In genomic region chr17:82445542-82445941, GRCh38 we compare ENCODE assay signal across 25 cellular contexts. TPM values are rescaled to one million over a fixed set of nuclear protein-coding genes. Genes with fewer than 3 reads are reported as not detected.
DNase-seq lines count a peak whose midpoint lies in the region; ATAC-seq and TF ChIP-seq lines count a peak whose summit lies in the region.
"Had no signal": no experiment of that assay in that cellular context is flagged by ENCODE, and none has a peak within 500 bp of the region (broad histone marks: within the 10 kb centered on the region; RNA-seq: fewer than 3 reads in every experiment).

No MANE protein-coding gene starts in this region.

- H3K4me3 ChIP-seq in breast epithelium: peak overlapping the region in 1 of 3 donors; percentile 30
- no peak overlapping the region for H3K4me3 ChIP-seq in lower lobe of right lung
- no peak overlapping the region for H3K4me3 ChIP-seq in upper lobe of right lung
- no peak overlapping the region for H3K4me3 ChIP-seq in CD8-positive, alpha-beta memory T cell (ENCODE audit: low read length)
- H3K4me3 ChIP-seq: GM23338, heart left ventricle, thoracic aorta had no signal

- H3K4me3 Mint-ChIP-seq in MCF 10A (ENCODE audit: unreplicated experiment): no peak overlapping the region
- no peak overlapping the region for H3K4me3 Mint-ChIP-seq in activated T-helper 17 cell treated with anti-CD3 and anti-CD28 coated beads, Interleukin-2, amount 50 U/mL, for 72 hours
- no peak overlapping the region for H3K4me3 Mint-ChIP-seq in CD8-positive, alpha-beta memory T cell
- H3K4me3 Mint-ChIP-seq: effector memory CD8-positive, alpha-beta T cell; GM23338 had no signal

- no peaks in the 10 kb centered on the region for H3K4me1 Mint-ChIP-seq in MCF 10A (ENCODE audit: insufficient read depth, unreplicated experiment)
- H3K4me1 Mint-ChIP-seq in activated T-helper 17 cell treated with anti-CD3 and anti-CD28 coated beads, Interleukin-2, amount 50 U/mL, for 72 hours: no peaks in the 10 kb centered on the region
- peaks cover 15 to 38% (median 15%) of the 10 kb centered on the region in 3 donors for H3K4me1 Mint-ChIP-seq in CD8-positive, alpha-beta memory T cell

- BruUV-seq in MCF 10A (replicated peaks; lab: Mats Ljungman, UMichigan): no TSS peak

- POLR2A ChIA-PET in MCF 10A (lab: Yijun Ruan, JAX): no interaction called here
- POLR2A ChIA-PET in CD8-positive, alpha-beta memory T cell (lab: Charles Lee): no interaction called here

- CTCF ChIA-PET in MCF 10A (lab: Yijun Ruan, JAX): no interaction called here
- CTCF ChIA-PET in CD8-positive, alpha-beta memory T cell (lab: Charles Lee): no interaction called here

- H3K9me3 ChIP-seq in breast epithelium (no peaks in the 10 kb centered on the region), lower lobe of right lung (no peaks in the 10 kb centered on the region), upper lobe of right lung (no peaks in the 10 kb centered on the region)
- H3K9me3 ChIP-seq in CD8-positive, alpha-beta memory T cell (ENCODE audit: low read length): no peaks in the 10 kb centered on the region
- H3K9me3 ChIP-seq: heart left ventricle, thoracic aorta had no signal

- TF ChIP-seq POLR2A in breast epithelium (IDR thresholded peaks at IDR 0.05): no peak

- peaks cover 25% of the 10 kb centered on the region for H3K36me3 Mint-ChIP-seq in MCF 10A (ENCODE audit: insufficient read depth, unreplicated experiment)
- peaks cover 54% of the 10 kb centered on the region for H3K36me3 Mint-ChIP-seq in activated T-helper 17 cell treated with anti-CD3 and anti-CD28 coated beads, Interleukin-2, amount 50 U/mL, for 72 hours (ENCODE audit: low read depth)
- H3K36me3 Mint-ChIP-seq in CD8-positive, alpha-beta memory T cell: peaks cover 0 to 56% (median 0%) of the 10 kb centered on the region in 3 donors

- H3K27ac ChIP-seq in breast epithelium: peak overlapping the region; percentile 70 to 78
- peak overlapping the region; percentile 43 for H3K27ac ChIP-seq in lower lobe of right lung
- peak overlapping the region; percentile 65 for H3K27ac ChIP-seq in upper lobe of right lung
- H3K27ac ChIP-seq in CD8-positive, alpha-beta memory T cell (ENCODE audit: low read depth, low read length): no peak overlapping the region
- H3K27ac ChIP-seq: heart left ventricle, VCaP had no signal

- no peak for ATAC-seq in activated T-helper 17 cell treated with anti-CD3 and anti-CD28 coated beads, Interleukin-2, amount 50 U/mL, for 72 hours (replicated peaks)
- no peak for ATAC-seq in lower lobe of right lung
- ATAC-seq in upper lobe of right lung: no peak
- no peak for ATAC-seq in HG03175 (IDR thresholded peaks at IDR 0.05; ENCODE audit: unreplicated experiment)
- ATAC-seq: effector memory CD8-positive, alpha-beta T cell; GM23338; heart left ventricle; naive thymus-derived CD8-positive, alpha-beta T cell; Right ventricle myocardium inferior had no signal

- H3K27ac Mint-ChIP-seq in MCF 10A (ENCODE audit: low read depth, unreplicated experiment): no peak overlapping the region
- peak overlapping the region; percentile 33 for H3K27ac Mint-ChIP-seq in activated T-helper 17 cell treated with anti-CD3 and anti-CD28 coated beads, Interleukin-2, amount 50 U/mL, for 72 hours
- peak overlapping the region in 1 of 8 donors; percentile 79 for H3K27ac Mint-ChIP-seq in CD8-positive, alpha-beta memory T cell
- H3K27ac Mint-ChIP-seq: effector memory CD8-positive, alpha-beta T cell; GM23338; progenitor cell of endocrine pancreas had no signal

- H3K27me3 ChIP-seq in breast epithelium (no peaks in the 10 kb centered on the region), lower lobe of right lung (ENCODE audit: low read depth) (no peaks in the 10 kb centered on the region), upper lobe of right lung (no peaks in the 10 kb centered on the region)
- no peaks in the 10 kb centered on the region for H3K27me3 ChIP-seq in CD8-positive, alpha-beta memory T cell (ENCODE audit: insufficient read depth, low read length, poor library complexity, severe bottlenecking)
- H3K27me3 ChIP-seq: heart left ventricle had no signal

- intact Hi-C loops in breast epithelium (cut with DNase I; ENCODE audit: low total_unique reads): no loop called here
- intact Hi-C loops in MCF 10A (cut with micrococcal nuclease): no loop called here
- intact Hi-C loops in lower lobe of right lung (cut with DNase I): no loop called here
- intact Hi-C loops in upper lobe of right lung (cut with DNase I): no loop called here

- H3K4me1 ChIP-seq in breast epithelium: peaks cover 14 to 25% of the 10 kb centered on the region in 2 donors
- peaks cover 38% of the 10 kb centered on the region for H3K4me1 ChIP-seq in lower lobe of right lung
- peaks cover 31% of the 10 kb centered on the region for H3K4me1 ChIP-seq in upper lobe of right lung
- H3K4me1 ChIP-seq in CD8-positive, alpha-beta memory T cell (ENCODE audit: insufficient read depth, low read length): peaks cover 14% of the 10 kb centered on the region

- TF ChIP-seq CTCF in breast epithelium (IDR thresholded peaks at IDR 0.05) (no peak), MCF 10A (IDR thresholded peaks at IDR 0.05; ENCODE audit: unreplicated experiment) (no peak), lower lobe of right lung (IDR thresholded peaks at IDR 0.05) (no peak), upper lobe of right lung (IDR thresholded peaks at IDR 0.05) (no peak)

- no peaks in the 10 kb centered on the region for H3K36me3 ChIP-seq in breast epithelium
- H3K36me3 ChIP-seq in lower lobe of right lung: peaks cover 53% of the 10 kb centered on the region
- H3K36me3 ChIP-seq in upper lobe of right lung: peaks cover 26% of the 10 kb centered on the region
- peaks cover 13% of the 10 kb centered on the region for H3K36me3 ChIP-seq in CD8-positive, alpha-beta memory T cell (ENCODE audit: insufficient read depth, low read length)

- H3K27me3 Mint-ChIP-seq in MCF 10A (ENCODE audit: insufficient read depth, unreplicated experiment): no peaks in the 10 kb centered on the region
- H3K27me3 Mint-ChIP-seq in activated T-helper 17 cell treated with anti-CD3 and anti-CD28 coated beads, Interleukin-2, amount 50 U/mL, for 72 hours: no peaks in the 10 kb centered on the region
- H3K27me3 Mint-ChIP-seq in CD8-positive, alpha-beta memory T cell: no peaks in the 10 kb centered on the region
- H3K27me3 Mint-ChIP-seq: effector memory CD8-positive, alpha-beta T cell; naive thymus-derived CD8-positive, alpha-beta T cell; progenitor cell of endocrine pancreas had no signal

- DNase-seq in breast epithelium (ENCODE audit: low spot score in 2 of 2) (no peak), MCF 10A (ENCODE audit: unreplicated experiment) (no peak), lower lobe of right lung (no peak), upper lobe of right lung (no peak), HCEC 1CT (no peak)
- DNase-seq in CD8-positive, alpha-beta memory T cell: no peak
- DNase-seq: activated gamma-delta T cell treated with Interleukin-2 at 50 U/mL for 16 hours; cerebellar nuclear complex; effector memory CD8-positive, alpha-beta T cell; heart left ventricle; IMR-90; mammary epithelial cell; MV-4-11; naive thymus-derived CD8-positive, alpha-beta T cell; NCI-H2029; NCI-H510A; small intestine; stimulated activated CD8-positive, alpha-beta memory T cell treated with anti-CD3 and anti-CD28 coated beads, Interleukin-4, amount 100 ng/mL, for 48 hours had no signal

- no peaks in the 10 kb centered on the region for H3K9me3 Mint-ChIP-seq in MCF 10A (ENCODE audit: unreplicated experiment)
- no peaks in the 10 kb centered on the region for H3K9me3 Mint-ChIP-seq in activated T-helper 17 cell treated with anti-CD3 and anti-CD28 coated beads, Interleukin-2, amount 50 U/mL, for 72 hours
- no peaks in the 10 kb centered on the region for H3K9me3 Mint-ChIP-seq in CD8-positive, alpha-beta memory T cell
- H3K9me3 Mint-ChIP-seq: effector memory CD8-positive, alpha-beta T cell; GM23338; naive thymus-derived CD8-positive, alpha-beta T cell had no signal

RNA-seq across cellular contexts. Expression of gene CYBC1, which starts 5.0 kb away (rescaled TPM):
- 10 to 100 TPM; 54.7 to 71.4 (median 61.9) TPM for total RNA-seq in breast epithelium
- total RNA-seq in MCF 10A (2022): 38.0 and 45.4 TPM in 2 replicates
- total RNA-seq in activated T-helper 17 cell treated with anti-CD3 and anti-CD28 coated beads, Interleukin-2, amount 50 U/mL, for 72 hours: 100 to 1,000 TPM; 297 to 323 TPM
- total RNA-seq in lower lobe of right lung: 132 TPM
- 120 TPM for total RNA-seq in upper lobe of right lung
- 100 to 1,000 TPM; 184 to 189 TPM for total RNA-seq in CD8-positive, alpha-beta memory T cell
- polyA plus RNA-seq in CD8-positive, alpha-beta memory T cell: 175 TPM

RNA-seq across cellular contexts. Expression of gene NARF, which starts 13.0 kb away (rescaled TPM):
- 10 to 100 TPM; 31.9 to 59.5 (median 44.9) TPM for total RNA-seq in breast epithelium
- 20.6 TPM in 2 replicates for total RNA-seq in MCF 10A (2022)
- total RNA-seq in activated T-helper 17 cell treated with anti-CD3 and anti-CD28 coated beads, Interleukin-2, amount 50 U/mL, for 72 hours: 100 to 1,000 TPM; 164 to 194 TPM
- 54.9 TPM for total RNA-seq in lower lobe of right lung
- total RNA-seq in upper lobe of right lung: 54.1 TPM
- 10 to 100 TPM; 62.2 to 63.0 TPM for total RNA-seq in CD8-positive, alpha-beta memory T cell
- polyA plus RNA-seq in CD8-positive, alpha-beta memory T cell: 95.3 TPM

RNA-seq across cellular contexts. Expression of gene OGFOD3, which starts 27.2 kb away (rescaled TPM):
- total RNA-seq in breast epithelium (10 to 100 TPM; 26.3 to 32.8 (median 28.5) TPM), MCF 10A (2022) (16.5 and 21.1 TPM in 2 replicates), lower lobe of right lung (27.1 TPM), upper lobe of right lung (32.7 TPM)
- total RNA-seq in activated T-helper 17 cell treated with anti-CD3 and anti-CD28 coated beads, Interleukin-2, amount 50 U/mL, for 72 hours: 10 to 100 TPM; 16.2 to 20.7 TPM
- total RNA-seq in CD8-positive, alpha-beta memory T cell: 10 to 100 TPM; 27.9 to 28.4 TPM
- polyA plus RNA-seq in CD8-positive, alpha-beta memory T cell: 29.9 TPM

RNA-seq across cellular contexts. Expression of gene HEXD, which starts 27.4 kb away (rescaled TPM):
- 100 to 1,000 TPM in 1 of 3 donors, 10 to 100 TPM in 2; 48.2 to 157 (median 68.2) TPM for total RNA-seq in breast epithelium
- total RNA-seq in MCF 10A (2022): 14.8 and 16.2 TPM in 2 replicates
- total RNA-seq in activated T-helper 17 cell treated with anti-CD3 and anti-CD28 coated beads, Interleukin-2, amount 50 U/mL, for 72 hours: 10 to 100 TPM; 25.1 to 31.9 TPM
- total RNA-seq in lower lobe of right lung: 60.2 TPM
- 49.1 TPM for total RNA-seq in upper lobe of right lung
- total RNA-seq in CD8-positive, alpha-beta memory T cell: 10 to 100 TPM; 29.6 to 30.4 TPM
- 10.6 TPM for polyA plus RNA-seq in CD8-positive, alpha-beta memory T cell
